ENCODE assay signal across 14 cellular contexts in genomic region chr9:87606921-87607521, GRCh38.
DNase-seq lines count a peak whose midpoint lies in the region; ATAC-seq and TF ChIP-seq lines count a peak whose summit lies in the region.
"Had no signal": no experiment of that assay in that cellular context is flagged by ENCODE, and none has a peak within 500 bp of the region (broad histone marks: within the 10 kb centered on the region; RNA-seq: fewer than 3 reads in every experiment).

No MANE protein-coding gene starts in this region.

- H3K27me3 ChIP-seq in upper lobe of right lung (no peaks in the 10 kb centered on the region), heart right ventricle (no peaks in the 10 kb centered on the region)

- DNase-seq in DMS53 (lab: John Stamatoyannopoulos, UW) (peak; percentile 33), DMS53 treated with DMSO at 0.1 percent for 48 hours (lab: John Stamatoyannopoulos, UW; ENCODE audit: unreplicated experiment) (no peak), astrocyte of the spinal cord (ENCODE audit: low read depth, low spot score) (peak; percentile 60), kidney glomerular epithelial cell (lab: John Stamatoyannopoulos, UW) (peak; percentile 17), upper lobe of right lung (no peak), KBM-7 (no peak), heart right ventricle (no peak)
- DNase-seq: activated T-cell treated with anti-CD3 and anti-CD28 coated beads for 4 hours, immature natural killer cell, Karpas-422, NCI-H774, right cardiac atrium had no signal

- 91 to 94% methylated on average over 3 of the region's 3 CpGs for WGBS in heart right ventricle, 2 donors

- peaks cover 13% of the 10 kb centered on the region for H3K36me3 ChIP-seq in upper lobe of right lung
- H3K36me3 ChIP-seq in heart right ventricle, result no peaks in the 10 kb centered on the region

- intact Hi-C loops in upper lobe of right lung (cut with DNase I) (no loop called here), heart right ventricle (cut with DNase I) (no loop called here)

- H3K4me1 ChIP-seq in upper lobe of right lung, result peaks cover 23% of the 10 kb centered on the region
- H3K4me1 ChIP-seq in heart right ventricle, result peaks cover 0 to 25% (median 0%) of the 10 kb centered on the region in 9 donors

- in situ Hi-C loops in astrocyte of the spinal cord (cut with HindIII; ENCODE audit: low sequenced_read_pairs), result no loop called here
- in situ Hi-C loops in KBM-7 (cut with MboI; ENCODE audit: low pct_unique_long_range_greater_than_20kb, low sequenced_read_pairs), result no loop called here

- no peaks in the 10 kb centered on the region for H3K9me3 ChIP-seq in upper lobe of right lung
- H3K9me3 ChIP-seq in heart right ventricle, result peaks cover 0 to 12% (median 0%) of the 10 kb centered on the region in 11 donors

- H3K4me3 ChIP-seq in astrocyte of the spinal cord (ENCODE audit: low read depth, low read length) (no peak overlapping the region), upper lobe of right lung (no peak overlapping the region), heart right ventricle (no peak overlapping the region)

- H3K27ac ChIP-seq in upper lobe of right lung, result peak overlapping the region; percentile 31
- no peak overlapping the region for H3K27ac ChIP-seq in heart right ventricle
- H3K27ac ChIP-seq: 22Rv1 had no signal

- TF ChIP-seq CTCF in astrocyte of the spinal cord (IDR thresholded peaks at IDR 0.05; ENCODE audit: low read depth, low read length) (no peak), upper lobe of right lung (IDR thresholded peaks at IDR 0.05) (no peak), heart right ventricle (IDR thresholded peaks at IDR 0.05) (no peak)

- ATAC-seq in upper lobe of right lung (peak; percentile 57), GM21723 (IDR thresholded peaks at IDR 0.05; ENCODE audit: unreplicated experiment) (no peak), heart right ventricle (no peak)
- ATAC-seq: right cardiac atrium had no signal

Comparison
In these comparisons a context has a peak if more than half of its experiments do, and no peak if none do; other contexts are left out.
1. DNase-seq: peak in DMS53 (single experiment), astrocyte of the spinal cord (single experiment) and kidney glomerular epithelial cell (single experiment); none in DMS53 treated with DMSO at 0.1 percent for 48 hours (single experiment), upper lobe of right lung (single experiment), KBM-7 (single experiment) and heart right ventricle (0 of 2).